Comparison of ENCODE assay signal across 10 cellular contexts in the genomic region with DNA sequence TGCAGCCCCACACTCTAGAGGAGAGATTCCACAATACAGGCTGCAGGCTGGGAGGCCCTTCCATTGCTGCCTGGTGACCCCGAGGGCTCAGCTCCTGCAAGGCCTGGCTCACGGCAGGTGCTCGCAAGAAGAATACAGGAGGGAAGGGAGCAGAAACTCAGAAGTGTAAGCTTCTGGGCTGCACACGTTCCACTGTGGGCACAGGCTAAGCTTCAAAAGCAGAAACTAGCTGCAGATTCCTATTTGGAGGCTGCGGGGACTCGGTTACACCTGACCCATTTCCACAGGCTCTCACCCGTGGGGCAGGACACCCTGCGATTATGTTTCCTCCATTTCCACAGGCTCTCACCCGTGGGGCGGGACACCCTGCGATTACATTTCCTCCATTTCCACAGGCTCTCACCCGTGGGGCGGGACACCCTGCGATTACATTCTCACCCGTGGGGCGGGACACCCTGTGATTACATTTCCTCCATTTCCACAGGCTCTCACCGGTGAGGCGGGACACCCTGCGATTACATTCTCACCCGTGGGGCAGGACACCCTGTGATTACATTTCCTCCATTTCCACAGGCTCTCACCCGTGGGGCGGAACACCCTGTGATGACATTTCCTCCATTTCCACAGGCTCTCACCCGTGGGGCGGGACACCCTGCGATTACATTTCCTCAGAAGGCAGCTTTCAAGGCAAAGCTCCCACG. TPM values are rescaled to one million over a fixed set of nuclear protein-coding genes. Genes with fewer than 3 reads are reported as not detected.
DNase-seq lines count a peak whose midpoint lies in the region; ATAC-seq and TF ChIP-seq lines count a peak whose summit lies in the region.
"Had no signal": no experiment of that assay in that cellular context is flagged by ENCODE, and none has a peak within 500 bp of the region (broad histone marks: within the 10 kb centered on the region; RNA-seq: fewer than 3 reads in every experiment).

No MANE protein-coding gene starts in this region.

- no peaks in the 10 kb centered on the region for H3K9me3 ChIP-seq in upper lobe of right lung

- no peaks in the 10 kb centered on the region for H3K27me3 Mint-ChIP-seq in effector memory CD8-positive, alpha-beta T cell
- H3K27me3 Mint-ChIP-seq in mesothelial cell of epicardium (ENCODE audit: low read depth) = no peaks in the 10 kb centered on the region

- peak overlapping the region; percentile 73 to 90 for H3K27ac Mint-ChIP-seq in effector memory CD8-positive, alpha-beta T cell
- H3K27ac Mint-ChIP-seq in mesothelial cell of epicardium = no peak overlapping the region

- H3K4me1 ChIP-seq in upper lobe of right lung = peaks cover 35% of the 10 kb centered on the region

- H3K36me3 Mint-ChIP-seq in effector memory CD8-positive, alpha-beta T cell (ENCODE audit: insufficient read depth) = peaks cover 70% of the 10 kb centered on the region
- H3K36me3 Mint-ChIP-seq in mesothelial cell of epicardium = peaks cover 11% of the 10 kb centered on the region

- H3K36me3 ChIP-seq in upper lobe of right lung = peaks cover 25% of the 10 kb centered on the region

- ATAC-seq in effector memory CD8-positive, alpha-beta T cell (replicated peaks) = no peak
- no peak for ATAC-seq in upper lobe of right lung
- ATAC-seq in HG03039 (IDR thresholded peaks at IDR 0.05; ENCODE audit: unreplicated experiment) = no peak
- ATAC-seq in HG03139 (IDR thresholded peaks at IDR 0.05; ENCODE audit: unreplicated experiment) = no peak
- ATAC-seq: activated T-cell treated with anti-CD3 and anti-CD28 coated beads, Interleukin-2, amount 50 U/mL, for 4 hours had no signal

- H3K9me3 Mint-ChIP-seq in effector memory CD8-positive, alpha-beta T cell = no peaks in the 10 kb centered on the region
- no peaks in the 10 kb centered on the region for H3K9me3 Mint-ChIP-seq in mesothelial cell of epicardium
- H3K9me3 Mint-ChIP-seq: activated T-cell treated with anti-CD3 and anti-CD28 coated beads, Interleukin-2, amount 50 U/mL, for 4 hours had no signal

- peak overlapping the region; percentile 11 for H3K27ac ChIP-seq in upper lobe of right lung
- H3K27ac ChIP-seq: brain microvascular endothelial cell had no signal

- peak overlapping the region; percentile 97 to 99 for H3K4me3 Mint-ChIP-seq in effector memory CD8-positive, alpha-beta T cell
- no peak overlapping the region for H3K4me3 Mint-ChIP-seq in mesothelial cell of epicardium
- H3K4me3 Mint-ChIP-seq: activated T-cell treated with anti-CD3 and anti-CD28 coated beads, Interleukin-2, amount 50 U/mL, for 4 hours had no signal

- peak; percentile 2 for DNase-seq in activated gamma-delta T cell treated with Interleukin-2 at 50 U/mL for 16 hours
- DNase-seq in activated gamma-delta T cell (lab: John Stamatoyannopoulos, UW) = no peak
- no peak for DNase-seq in effector memory CD8-positive, alpha-beta T cell
- peak; percentile 7 to 22 for DNase-seq in mesothelial cell of epicardium (ENCODE audit: low spot score in 2 of 2, unreplicated experiment in 2 of 2)
- peak; percentile 55 for DNase-seq in upper lobe of right lung
- no peak for DNase-seq in SKM-1 (lab: John Stamatoyannopoulos, UW; ENCODE audit: unreplicated experiment)
- DNase-seq: brain microvascular endothelial cell had no signal

- no peaks in the 10 kb centered on the region for H3K27me3 ChIP-seq in upper lobe of right lung
- H3K27me3 ChIP-seq: brain microvascular endothelial cell had no signal

- TF ChIP-seq CTCF in mesothelial cell of epicardium (IDR thresholded peaks at IDR 0.05; ENCODE audit: unreplicated experiment) (no peak), upper lobe of right lung (IDR thresholded peaks at IDR 0.05) (no peak)

- peaks cover 77 to 78% of the 10 kb centered on the region in 2 donors for H3K4me1 Mint-ChIP-seq in effector memory CD8-positive, alpha-beta T cell (ENCODE audit: low read depth in 2 of 2)
- peaks cover 30% of the 10 kb centered on the region for H3K4me1 Mint-ChIP-seq in mesothelial cell of epicardium

- no peak overlapping the region for H3K4me3 ChIP-seq in upper lobe of right lung

- intact Hi-C loops in upper lobe of right lung (cut with DNase I) = no loop called here

RNA-seq across cellular contexts. Expression of a gene that starts 10.3 kb away (rescaled TPM):
- total RNA-seq in mesothelial cell of epicardium (73.9 to 76.8 TPM (median 74.8 TPM) in 3 replicates), upper lobe of right lung (690 TPM)

Comparison
In these comparisons a context has a peak if more than half of its experiments do, and no peak if none do; other contexts are left out.
1. DNase-seq: peak in activated gamma-delta T cell treated with Interleukin-2 at 50 U/mL for 16 hours (single experiment), mesothelial cell of epicardium (2 of 2) and upper lobe of right lung (single experiment); none in activated gamma-delta T cell (single experiment), effector memory CD8-positive, alpha-beta T cell (0 of 3) and SKM-1 (single experiment).